22 cellular contexts compared by ENCODE assay signal in genomic region chr14:89844508-89844907, GRCh38.
"Had no signal": no experiment of that assay in that cellular context is flagged by ENCODE, and none has a peak within 500 bp of the region (broad histone marks: within the 10 kb centered on the region; RNA-seq: fewer than 3 reads in every experiment).

No MANE protein-coding gene starts in this region.

- H3K27ac Mint-ChIP-seq: activated T-cell treated with anti-CD3 and anti-CD28 coated beads, Interleukin-2, amount 50 U/mL, for 72 hours; nephron progenitor cell; progenitor cell of endocrine pancreas; stimulated activated naive CD8-positive, alpha-beta T cell treated with anti-CD3 and anti-CD28 coated beads, Interleukin-15, Interleukin-2, amounts not matched to agents 100 ng/mL and 50 ng/mL, for 24 hours had no signal

- H3K27me3 ChIP-seq: dorsolateral prefrontal cortex, foreskin keratinocyte, vagina had no signal

- H3K36me3 ChIP-seq: lower lobe of right lung, vagina had no signal

- H3K4me3 Mint-ChIP-seq: activated T-cell treated with anti-CD3 and anti-CD28 coated beads, Interleukin-2, amount 50 U/mL, for 72 hours; nephron progenitor cell; stimulated activated naive CD8-positive, alpha-beta T cell treated with anti-CD3 and anti-CD28 coated beads, Interleukin-15, Interleukin-2, amounts not matched to agents 100 ng/mL and 50 ng/mL, for 24 hours had no signal

- H3K27me3 Mint-ChIP-seq: stimulated activated naive CD8-positive, alpha-beta T cell treated with anti-CD3 and anti-CD28 coated beads, Interleukin-15, Interleukin-2, amounts not matched to agents 100 ng/mL and 50 ng/mL, for 24 hours had no signal

- H3K9me3 Mint-ChIP-seq: nephron progenitor cell; stimulated activated naive CD8-positive, alpha-beta T cell treated with anti-CD3 and anti-CD28 coated beads, Interleukin-15, Interleukin-2, amounts not matched to agents 100 ng/mL and 50 ng/mL, for 24 hours had no signal

- DNase-seq: activated CD4-positive, alpha-beta T cell treated with anti-CD3 and anti-CD28 coated beads for 1 hour; activated CD8-positive, alpha-beta memory T cell treated with anti-CD3 and anti-CD28 coated beads for 24 hours; activated CD8-positive, alpha-beta memory T cell treated with anti-CD3 and anti-CD28 coated beads, Interleukin-2, amount 50 U/mL, for 48 hours; activated effector memory CD4-positive, alpha-beta T cell treated with anti-CD3 and anti-CD28 coated beads, Interleukin-2, amount 50 U/mL, for 16 hours; activated naive CD4-positive, alpha-beta T cell treated with anti-CD3 and anti-CD28 coated beads, Interleukin-2, amount 50 U/mL, for 16 hours; activated T-cell treated with anti-CD3 and anti-CD28 coated beads, Interleukin-2, amount 50 U/mL, for 72 hours; dorsolateral prefrontal cortex; foreskin keratinocyte; hippocampal formation; islet precursor cell; lower lobe of right lung; midbrain; nephron progenitor cell; nucleus accumbens; stimulated activated CD4-positive, alpha-beta T cell treated with anti-CD3 and anti-CD28 coated beads, Interleukin-15, amount 100 ng/mL, for 24 hours; stimulated activated CD4-positive, alpha-beta T cell treated with anti-CD3 and anti-CD28 coated beads, Interleukin-2, amount 100 ng/mL, for 48 hours; T-helper 2 cell had no signal

- H3K27ac ChIP-seq: dorsolateral prefrontal cortex, foreskin keratinocyte, lower lobe of right lung, skin epidermis, vagina, VCaP had no signal

- H3K9me3 ChIP-seq: lower lobe of right lung, vagina had no signal

- ATAC-seq: activated T-cell treated with anti-CD3 and anti-CD28 coated beads, Interleukin-2, amount 50 U/mL, for 72 hours; foreskin keratinocyte; lower lobe of right lung had no signal

- H3K4me3 ChIP-seq: dorsolateral prefrontal cortex, lower lobe of right lung, skin epidermis, vagina had no signal

- H3K4me1 ChIP-seq: foreskin keratinocyte, lower lobe of right lung, vagina had no signal
